Comparison of ENCODE assay signal across 14 cellular contexts in the genomic region with DNA sequence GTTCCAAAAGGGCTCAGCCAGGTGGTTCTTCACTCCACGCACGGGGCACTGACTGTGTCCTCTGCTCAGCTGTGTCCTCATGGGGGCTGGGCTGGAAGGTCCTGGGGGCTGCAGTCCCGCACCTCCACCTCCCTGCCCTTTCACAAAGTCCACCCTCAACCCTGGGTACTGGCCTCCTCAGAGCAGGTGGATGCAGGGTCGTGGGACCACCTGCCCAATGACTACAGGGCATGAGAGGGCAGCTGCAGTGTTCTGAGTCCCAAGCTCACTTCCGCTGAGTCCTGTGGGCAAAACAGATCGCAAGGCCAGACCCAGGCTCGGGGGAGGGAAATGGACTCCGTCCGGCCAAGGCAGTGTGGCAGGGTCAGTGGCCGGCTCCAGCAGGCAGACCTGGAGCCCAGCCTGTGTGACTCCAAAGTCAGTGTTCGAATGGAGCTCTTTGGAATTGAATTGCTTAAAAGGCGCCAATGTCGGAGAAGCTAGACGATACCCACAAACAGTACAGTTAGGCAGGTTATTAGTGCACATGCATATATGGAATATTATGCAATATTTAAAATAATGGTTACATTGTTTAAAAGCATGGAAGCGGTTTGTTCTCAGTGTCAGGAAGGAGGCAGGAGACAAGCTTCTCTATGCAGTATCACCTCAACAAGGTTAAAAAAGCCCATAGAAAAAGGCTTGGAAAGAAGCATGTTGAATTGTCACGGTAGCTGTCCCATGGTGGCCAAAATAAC. TPM values are rescaled to one million over a fixed set of nuclear protein-coding genes. Genes with fewer than 3 reads are reported as not detected.
DNase-seq lines count a peak whose midpoint lies in the region; ATAC-seq and TF ChIP-seq lines count a peak whose summit lies in the region.
"Had no signal": no experiment of that assay in that cellular context is flagged by ENCODE, and none has a peak within 500 bp of the region (broad histone marks: within the 10 kb centered on the region; RNA-seq: fewer than 3 reads in every experiment).

No MANE protein-coding gene starts in this region.

- H2BK15ac ChIP-seq in IMR-90 (ENCODE audit: low read depth, low read length) (no peak overlapping the region), mesenchymal stem cell (ENCODE audit: low read depth, poor library complexity, severe bottlenecking) (no peak overlapping the region)

- POLR2A ChIA-PET in IMR-90 (lab: Charles Lee; ENCODE audit: unreplicated experiment) (no interaction called here), SK-N-SH (lab: Yijun Ruan, JAX) (no interaction called here)

- H3K4me1 Mint-ChIP-seq in endodermal cell, result peaks cover 23% of the 10 kb centered on the region

- TF ChIP-seq POLR2A in IMR-90 (IDR thresholded peaks at IDR 0.05; ENCODE audit: low read depth, low read length), result no peak
- TF ChIP-seq POLR2A in suprapubic skin (IDR thresholded peaks at IDR 0.05), result no peak

- H2BK120ac ChIP-seq in IMR-90 (ENCODE audit: low read depth, low read length), result no peak overlapping the region
- no peak overlapping the region for H2BK120ac ChIP-seq in mesenchymal stem cell (ENCODE audit: low read depth, low read length)

- H4K20me1 ChIP-seq in IMR-90 (ENCODE audit: insufficient read depth, low read length) (no peaks in the 10 kb centered on the region), SK-N-SH (ENCODE audit: insufficient read depth) (no peaks in the 10 kb centered on the region)

- H3K36me3 Mint-ChIP-seq in endodermal cell (ENCODE audit: low read depth), result no peaks in the 10 kb centered on the region

- BruUV-seq in IMR-90 (replicated peaks; lab: Mats Ljungman, UMichigan), result no TSS peak

- ATAC-seq in IMR-90 (ENCODE audit: low read depth) (no peak), GM18873 (IDR thresholded peaks at IDR 0.05; ENCODE audit: low FRiP score, unreplicated experiment) (no peak)
- ATAC-seq: SK-N-SH treated with all-trans-retinoic acid at 6 μM for 48 hours had no signal

- no peaks in the 10 kb centered on the region for H3K9me1 ChIP-seq in IMR-90 (ENCODE audit: insufficient read depth, low read length)

- DNase-seq in IMR-90 (no peak), endodermal cell (no peak), mesenchymal stem cell (no peak), suprapubic skin (ENCODE audit: low spot score in 2 of 2) (no peak), SK-N-SH (no peak), NCI-H1694 (lab: John Stamatoyannopoulos, UW) (no peak)
- DNase-seq: GOT3; HFFc6; MV-4-11; NCI-H1436 treated with DMSO at 0.1 percent for 48 hours; NCI-H69; NK-92 treated with Interleukin-12 subunit alpha and Interleukin-12 subunit beta, amount 100 ng/mL, for 24 hours had no signal

- no peaks in the 10 kb centered on the region for H3F3A ChIP-seq in SK-N-SH (replicated peaks; ENCODE audit: insufficient read depth)

- H3K9ac ChIP-seq in IMR-90 (ENCODE audit: low read depth, low read length) (no peak overlapping the region), endodermal cell (ENCODE audit: extremely low read depth, low read length, poor library complexity, severe bottlenecking) (no peak overlapping the region), mesenchymal stem cell (ENCODE audit: low read length) (no peak overlapping the region), SK-N-SH (no peak overlapping the region)

- CTCF ChIA-PET in IMR-90 (lab: Yijun Ruan, JAX) (no interaction called here), SK-N-SH (lab: Yijun Ruan, JAX) (interaction anchor here (1.2 to 1.6 kb wide), 3 partner anchors 21 to 81 kb away, joined by 3 to 4 read pairs (median 4); no protein-coding TSS in a partner anchor)

- no peaks in the 10 kb centered on the region for H3K9me3 Mint-ChIP-seq in endodermal cell
- H3K9me3 Mint-ChIP-seq: HFFc6 had no signal

- H3K14ac ChIP-seq in IMR-90 (replicated peaks; ENCODE audit: low read depth, low read length) (no peak overlapping the region), mesenchymal stem cell (ENCODE audit: low read length in 2 of 2) (peak overlapping the region in 1 of 2 experiments; percentile 26)

- H4K91ac ChIP-seq in IMR-90 (ENCODE audit: insufficient read depth, low read depth, low read length) (no peak overlapping the region), mesenchymal stem cell (ENCODE audit: low read length) (peak overlapping the region; percentile 25)

- no peak overlapping the region for H2AK9ac ChIP-seq in IMR-90 (replicated peaks; ENCODE audit: low read depth, low read length, poor library complexity)

- no peak overlapping the region for H2BK12ac ChIP-seq in mesenchymal stem cell (ENCODE audit: low read length in 2 of 2)

- H3K79me1 ChIP-seq in IMR-90 (ENCODE audit: low read depth in 1 of 2, low read length in 2 of 2) (no peaks in the 10 kb centered on the region), mesenchymal stem cell (replicated peaks; ENCODE audit: low read length, poor library complexity, severe bottlenecking) (no peaks in the 10 kb centered on the region)

- no peak overlapping the region for H3K4me3 ChIP-seq in IMR-90 (ENCODE audit: insufficient read depth, low read depth, low read length)
- no peak overlapping the region for H3K4me3 ChIP-seq in endodermal cell (ENCODE audit: low read length)
- no peak overlapping the region for H3K4me3 ChIP-seq in mesenchymal stem cell (ENCODE audit: insufficient read depth in 1 of 2, low read depth in 1 of 2, low read length in 2 of 2)
- no peak overlapping the region for H3K4me3 ChIP-seq in suprapubic skin
- H3K4me3 ChIP-seq in SK-N-SH (ENCODE audit: low read depth in 2 of 2, low read length in 1 of 2), result no peak overlapping the region

- no peak for TF ChIP-seq RAD21 in IMR-90 (IDR thresholded peaks at IDR 0.05; ENCODE audit: low read length)
- no peak for TF ChIP-seq RAD21 in SK-N-SH (IDR thresholded peaks at IDR 0.05; ENCODE audit: low read length)

- no peak overlapping the region for H3K4me2 ChIP-seq in IMR-90 (ENCODE audit: low read depth, low read length)
- H3K4me2 ChIP-seq in mesenchymal stem cell (ENCODE audit: low read length, poor library complexity, severe bottlenecking), result no peak overlapping the region
- no peak overlapping the region for H3K4me2 ChIP-seq in SK-N-SH

- H4K8ac ChIP-seq in IMR-90 (ENCODE audit: low read depth in 2 of 2, low read length in 2 of 2) (no peak overlapping the region), mesenchymal stem cell (ENCODE audit: low read length) (no peak overlapping the region)

- H3K56ac ChIP-seq in IMR-90 (ENCODE audit: extremely low read depth, insufficient read depth, low read length), result no peak overlapping the region

- H2AFZ ChIP-seq in IMR-90 (replicated peaks; ENCODE audit: low read length, poor library complexity) (peak overlapping the region; percentile 17), mesenchymal stem cell (ENCODE audit: low read depth, low read length) (no peak overlapping the region), SK-N-SH (ENCODE audit: low read depth) (no peak overlapping the region)

- peak overlapping the region; percentile 62 for H3K27ac Mint-ChIP-seq in endodermal cell
- H3K27ac Mint-ChIP-seq: HFFc6 had no signal

- in situ Hi-C loops in IMR-90 (cut with MboI; ENCODE audit: low sequenced_read_pairs), result no loop called here

- H3K9me3 ChIP-seq in IMR-90 (ENCODE audit: control insufficient read depth, insufficient read depth, low read length) (no peaks in the 10 kb centered on the region), endodermal cell (ENCODE audit: control insufficient read depth, low read length) (no peaks in the 10 kb centered on the region), mesenchymal stem cell (ENCODE audit: control insufficient read depth, low read length) (peaks cover 9% of the 10 kb centered on the region), suprapubic skin (no peaks in the 10 kb centered on the region), SK-N-SH (no peaks in the 10 kb centered on the region)

- no peak overlapping the region for H4K5ac ChIP-seq in IMR-90 (ENCODE audit: low read depth, low read length)

- peak overlapping the region; percentile 38 for H3K4me3 Mint-ChIP-seq in endodermal cell
- H3K4me3 Mint-ChIP-seq: HFFc6 had no signal

- H3K4ac ChIP-seq in IMR-90 (ENCODE audit: low read depth, low read length), result no peak overlapping the region
- H3K4ac ChIP-seq in mesenchymal stem cell (ENCODE audit: low read depth in 1 of 2, low read length in 2 of 2), result no peak overlapping the region

- H3K79me2 ChIP-seq in SK-N-SH (ENCODE audit: insufficient read depth), result no peaks in the 10 kb centered on the region

- H3K27me3 Mint-ChIP-seq in endodermal cell (ENCODE audit: insufficient read depth), result no peaks in the 10 kb centered on the region

- no peak overlapping the region for H2BK20ac ChIP-seq in IMR-90 (ENCODE audit: low read depth, low read length)

- H3K23ac ChIP-seq in IMR-90 (ENCODE audit: low read depth, low read length) (no peak overlapping the region), mesenchymal stem cell (ENCODE audit: low read length in 2 of 2) (no peak overlapping the region)

- dilution Hi-C loops in IMR-90 (cut with HindIII; ENCODE audit: low sequenced_read_pairs, unreplicated experiment), result no loop called here

- H3K27me3 ChIP-seq in IMR-90 (ENCODE audit: control insufficient read depth, insufficient read depth, low read length) (peaks cover 47% of the 10 kb centered on the region; the same call in 1 of the 2 replicates), endodermal cell (ENCODE audit: control insufficient read depth, insufficient read depth, low read length, poor library complexity, severe bottlenecking) (no peaks in the 10 kb centered on the region), mesenchymal stem cell (ENCODE audit: control insufficient read depth in 1 of 2, insufficient read depth in 1 of 2, low read length in 2 of 2) (peaks cover 49 to 82% of the 10 kb centered on the region in 2 experiments), suprapubic skin (peaks cover 2% of the 10 kb centered on the region), SK-N-SH (ENCODE audit: insufficient read depth) (peaks cover 4% of the 10 kb centered on the region; the same call in 1 of the 2 replicates)

- WGBS in IMR-90 (ENCODE audit: extremely low coverage in 2 of 2, insufficient read length in 1 of 2), 2 experiments, result 70% methylated on average over 7 of the region's 16 CpGs; no CpG with 5 or more reads in 1 of the 2 experiments
- 80 to 88% methylated on average over 12 to 16 of the region's 16 CpGs for WGBS in endodermal cell (ENCODE audit: insufficient coverage in 1 of 2, insufficient read length in 1 of 2), 2 experiments
- WGBS in mesenchymal stem cell, result 78% methylated on average over 13 of the region's 16 CpGs
- 77% methylated on average over 16 of the region's 16 CpGs for WGBS in suprapubic skin
- WGBS in SK-N-SH (ENCODE audit: low lambda C conversion rate), result 76% methylated on average over 13 of the region's 16 CpGs

- no peak overlapping the region for H2BK5ac ChIP-seq in IMR-90 (ENCODE audit: low read depth, low read length, poor library complexity, severe bottlenecking)
- no peak overlapping the region for H2BK5ac ChIP-seq in mesenchymal stem cell (ENCODE audit: low read depth, low read length, poor library complexity, severe bottlenecking)

- intact Hi-C loops in IMR-90 (cut with micrococcal nuclease), result no loop called here

- no peaks in the 10 kb centered on the region for H3K9me2 ChIP-seq in SK-N-SH

- H2AK5ac ChIP-seq in IMR-90 (ENCODE audit: low read depth, low read length), result no peak overlapping the region
- no peak overlapping the region for H2AK5ac ChIP-seq in mesenchymal stem cell (ENCODE audit: low read length, severe bottlenecking)

- no peak for TF ChIP-seq CTCF in IMR-90 (conservative IDR thresholded peaks at IDR 0.05; ENCODE audit: low read depth, low read length)
- no peak for TF ChIP-seq CTCF in endodermal cell (conservative IDR thresholded peaks at IDR 0.05)
- no peak for TF ChIP-seq CTCF in suprapubic skin (IDR thresholded peaks at IDR 0.05)
- no peak for TF ChIP-seq CTCF in SK-N-SH (IDR thresholded peaks at IDR 0.05)

- H3K4me1 ChIP-seq in IMR-90 (ENCODE audit: control insufficient read depth, insufficient read depth, low read length) (no peaks in the 10 kb centered on the region), endodermal cell (ENCODE audit: control insufficient read depth, insufficient read depth, low read length) (peaks cover 14% of the 10 kb centered on the region), mesenchymal stem cell (ENCODE audit: control insufficient read depth, insufficient read depth, low read depth, low read length) (peaks cover 10% of the 10 kb centered on the region), suprapubic skin (peaks cover 22% of the 10 kb centered on the region), SK-N-SH (ENCODE audit: control insufficient read depth in 1 of 2, insufficient read depth in 2 of 2, low read depth in 1 of 2, low read length in 1 of 2) (peaks cover 0 to 18% of the 10 kb centered on the region in 2 experiments; a peak in 1 of 4 replicates)

- H3K18ac ChIP-seq in IMR-90 (ENCODE audit: low read depth, low read length) (no peak overlapping the region), mesenchymal stem cell (ENCODE audit: low read depth in 1 of 2, low read length in 2 of 2) (no peak overlapping the region)

- no peak overlapping the region for H3K27ac ChIP-seq in IMR-90 (ENCODE audit: insufficient read depth, low read length)
- H3K27ac ChIP-seq in endodermal cell (ENCODE audit: low read depth, low read length), result peak overlapping the region; percentile 96
- no peak overlapping the region for H3K27ac ChIP-seq in mesenchymal stem cell (ENCODE audit: low read length, poor library complexity, severe bottlenecking)
- peak overlapping the region; percentile 77 for H3K27ac ChIP-seq in suprapubic skin
- no peak overlapping the region for H3K27ac ChIP-seq in SK-N-SH (ENCODE audit: low read depth in 2 of 2, low read length in 1 of 2)

- TF ChIP-seq EP300 in suprapubic skin (IDR thresholded peaks at IDR 0.05) (no peak), SK-N-SH (IDR thresholded peaks at IDR 0.05; ENCODE audit: borderline replicate concordance in 1 of 2, low read depth in 1 of 2, low read length in 1 of 2) (no peak)

- H3K36me3 ChIP-seq in IMR-90 (ENCODE audit: control insufficient read depth, insufficient read depth, low read length) (no peaks in the 10 kb centered on the region), endodermal cell (ENCODE audit: control insufficient read depth, insufficient read depth, low read length) (peaks cover 6% of the 10 kb centered on the region), mesenchymal stem cell (ENCODE audit: control insufficient read depth in 1 of 2, insufficient read depth in 2 of 2, low read depth in 1 of 2, low read length in 2 of 2) (no peaks in the 10 kb centered on the region), suprapubic skin (no peaks in the 10 kb centered on the region), SK-N-SH (replicated peaks in 1 of 2; ENCODE audit: control insufficient read depth in 1 of 2, insufficient read depth in 2 of 2, low read length in 1 of 2) (no peaks in the 10 kb centered on the region)

RNA-seq across cellular contexts. Expression of a gene that starts 54.8 kb away (rescaled TPM):
- total RNA-seq in IMR-90 (2012; rRNA removed) (0.18 TPM in 1 of 2 replicates, not detected in the other), endodermal cell (10 to 100 TPM; 48.0 to 49.9 TPM), suprapubic skin (100 to 1,000 TPM in 1 of 4 donors, 10 to 100 TPM in 3; 25.4 to 144 (median 50.0) TPM)
- polyA plus RNA-seq in IMR-90 (2012; rRNA removed) (not detected in 2 replicates), SK-N-SH (2012; rRNA removed) (0.56 and 1.1 TPM in 2 replicates)
- polyA plus RNA-seq in IMR-90 (2012; cell fraction: cytosol; rRNA removed), result 0.02 and 0.09 TPM in 2 replicates
- 0.09 and 0.11 TPM in 2 replicates for polyA plus RNA-seq in IMR-90 (2012; cell fraction: nucleus; rRNA removed; ENCODE audit: low replicate concordance)
- polyA plus RNA-seq in endodermal cell (2013, experiment 1 of 2), result 29.6 TPM
- 27.9 TPM for polyA plus RNA-seq in endodermal cell (2013, experiment 2 of 2)
- 0.22 TPM for polyA plus RNA-seq in mesenchymal stem cell (2013, experiment 1 of 2)
- 0.07 TPM for polyA plus RNA-seq in mesenchymal stem cell (2013, experiment 2 of 2)
- polyA plus RNA-seq in SK-N-SH (2012; cell fraction: cytosol; rRNA removed), result 0.58 and 1.00 TPM in 2 replicates
- polyA plus RNA-seq in SK-N-SH (2012; cell fraction: nucleus; rRNA removed), result 2.7 and 4.1 TPM in 2 replicates
- total RNA-seq: HFFc6 had no signal

Comparison
In these comparisons a context has a peak if more than half of its experiments do, and no peak if none do; other contexts are left out.
1. H3K27ac ChIP-seq: peak in endodermal cell (single experiment) and suprapubic skin (single experiment); none in IMR-90 (single experiment), mesenchymal stem cell (single experiment) and SK-N-SH (0 of 2).
2. RNA of a gene that starts 54.8 kb away (total RNA-seq): 25.4 to 144 TPM in suprapubic skin and 48.0 to 49.9 TPM in endodermal cell; 0.18 TPM in IMR-90; every median in the first group is over 10 times any median in the second.